ENCODE assay signal across 10 cellular contexts in genomic region chr11:12042215-12042676, GRCh38. TPM values are rescaled to one million over a fixed set of nuclear protein-coding genes. Genes with fewer than 3 reads are reported as not detected.
DNase-seq lines count a peak whose midpoint lies in the region; FAIRE-seq and TF ChIP-seq lines count a peak whose summit lies in the region.
"Had no signal": no experiment of that assay in that cellular context is flagged by ENCODE, and none has a peak within 500 bp of the region (broad histone marks: within the 10 kb centered on the region; RNA-seq: fewer than 3 reads in every experiment).

No MANE protein-coding gene starts in this region.

- peak; percentile 98 for DNase-seq in M059J (ENCODE audit: low read depth)
- peak; percentile 98 for DNase-seq in astrocyte (ENCODE audit: low read depth)
- peak; percentile 64 for DNase-seq in left kidney (ENCODE audit: low read depth, low spot score)
- DNase-seq in NCI-H1436 treated with DMSO at 0.1 percent for 48 hours (lab: John Stamatoyannopoulos, UW), result no peak
- no peak for DNase-seq in medulla oblongata (ENCODE audit: extremely low spot score)
- no peak for DNase-seq in activated gamma-delta T cell (lab: John Stamatoyannopoulos, UW)
- no peak for DNase-seq in amygdala (lab: John Stamatoyannopoulos, UW)
- DNase-seq: adrenal gland, DMS79 treated with DMSO at 0.1 percent for 48 hours had no signal

- peak overlapping the region; percentile 5 to 94 (median 89); a peak in 21 of 22 replicates for H3K27ac ChIP-seq in BLaER1 treated with 17β-estradiol and CSF1 and Interleukin-3, amounts not matched to agents 10 nM and 100 nM
- peak overlapping the region; percentile 93 for H3K27ac ChIP-seq in astrocyte (ENCODE audit: low read depth, low read length)
- H3K27ac ChIP-seq: adrenal gland had no signal

- no peak overlapping the region for H3K4me3 Mint-ChIP-seq in astrocyte (ENCODE audit: unreplicated experiment)

- no peak overlapping the region for H2AFZ ChIP-seq in astrocyte (ENCODE audit: low read depth, low read length)

- no peaks in the 10 kb centered on the region; a peak in 1 of 22 replicates for H4K20me1 ChIP-seq in BLaER1 treated with 17β-estradiol and CSF1 and Interleukin-3, amounts not matched to agents 10 nM and 100 nM
- no peaks in the 10 kb centered on the region for H4K20me1 ChIP-seq in astrocyte (ENCODE audit: insufficient read depth, low read length)

- H3K4me3 ChIP-seq in BLaER1 treated with 17β-estradiol and CSF1 and Interleukin-3, amounts not matched to agents 10 nM and 100 nM, result peak overlapping the region in 9 of 10 experiments; percentile 4 to 50 (median 28); a peak in 9 of 20 replicates
- H3K4me3 ChIP-seq in astrocyte (ENCODE audit: insufficient read depth, low read depth, low read length), result no peak overlapping the region
- H3K4me3 ChIP-seq: adrenal gland had no signal

- no peak for TF ChIP-seq CTCF in astrocyte (IDR thresholded peaks at IDR 0.05; ENCODE audit: insufficient read depth, low read depth, low read length)

- peaks cover 0 to 16% (median 13%) of the 10 kb centered on the region in 11 experiments; a peak in 12 of 22 replicates for H3K36me3 ChIP-seq in BLaER1 treated with 17β-estradiol and CSF1 and Interleukin-3, amounts not matched to agents 10 nM and 100 nM
- H3K36me3 ChIP-seq in astrocyte (ENCODE audit: insufficient read depth, low read length), result no peaks in the 10 kb centered on the region
- H3K36me3 ChIP-seq: adrenal gland had no signal

- peak overlapping the region; percentile 69 to 91 (median 78) for H3K4me2 ChIP-seq in BLaER1 treated with 17β-estradiol and CSF1 and Interleukin-3, amounts not matched to agents 10 nM and 100 nM
- H3K4me2 ChIP-seq in astrocyte (ENCODE audit: low read length), result peak overlapping the region; percentile 51

- peaks cover 26% of the 10 kb centered on the region for H3K4me1 Mint-ChIP-seq in astrocyte (ENCODE audit: low read depth, unreplicated experiment)

- H3K9me3 ChIP-seq in BLaER1 treated with 17β-estradiol and CSF1 and Interleukin-3, amounts not matched to agents 10 nM and 100 nM (replicated peaks in 1 of 11), result peaks cover 35 to 49% (median 47%) of the 10 kb centered on the region in 11 experiments
- H3K9me3 ChIP-seq in astrocyte (ENCODE audit: insufficient read depth, low read depth, low read length), result no peaks in the 10 kb centered on the region
- H3K9me3 ChIP-seq: adrenal gland had no signal

- peaks cover 26 to 52% (median 41%) of the 10 kb centered on the region in 10 experiments for H3K4me1 ChIP-seq in BLaER1 treated with 17β-estradiol and CSF1 and Interleukin-3, amounts not matched to agents 10 nM and 100 nM
- H3K4me1 ChIP-seq in astrocyte (ENCODE audit: insufficient read depth, low read length), result peaks cover 43% of the 10 kb centered on the region

- H3K79me2 ChIP-seq in astrocyte (ENCODE audit: insufficient read depth, low read length), result no peaks in the 10 kb centered on the region

- peak; percentile 99 for FAIRE-seq in astrocyte (lab: Jason Lieb, UNC)

- peak overlapping the region in 9 of 11 experiments; percentile 15 to 76 (median 68); a peak in 17 of 22 replicates for H3K9ac ChIP-seq in BLaER1 treated with 17β-estradiol and CSF1 and Interleukin-3, amounts not matched to agents 10 nM and 100 nM
- H3K9ac ChIP-seq in astrocyte (ENCODE audit: low read length), result peak overlapping the region; percentile 65

- H3K27me3 Mint-ChIP-seq in astrocyte (ENCODE audit: low read depth, unreplicated experiment), result no peaks in the 10 kb centered on the region

- no peaks in the 10 kb centered on the region for H3K36me3 Mint-ChIP-seq in astrocyte (ENCODE audit: low read depth, unreplicated experiment)

- peak overlapping the region; percentile 98 for H3K27ac Mint-ChIP-seq in astrocyte (ENCODE audit: unreplicated experiment)

- H3K27me3 ChIP-seq in BLaER1 treated with 17β-estradiol and CSF1 and Interleukin-3, amounts not matched to agents 10 nM and 100 nM, result no peaks in the 10 kb centered on the region
- H3K27me3 ChIP-seq in astrocyte (ENCODE audit: insufficient read depth, low read length), result no peaks in the 10 kb centered on the region
- H3K27me3 ChIP-seq: adrenal gland had no signal

- no peaks in the 10 kb centered on the region for H3K9me3 Mint-ChIP-seq in astrocyte (ENCODE audit: unreplicated experiment)

RNA-seq across cellular contexts. Expression of gene DKK3, which starts 33.8 kb away (rescaled TPM):
- 967 and 1,045 TPM in 2 replicates for total RNA-seq in M059J (2014; rRNA removed; shearing (Covaris generic))
- total RNA-seq in astrocyte, result 307 and 328 TPM in 2 replicates

Comparison
In these comparisons a context has a peak if more than half of its experiments do, and no peak if none do; other contexts are left out.
1. DNase-seq: peak in M059J (single experiment), astrocyte (single experiment) and left kidney (single experiment); none in NCI-H1436 treated with DMSO at 0.1 percent for 48 hours (single experiment), medulla oblongata (single experiment), activated gamma-delta T cell (single experiment) and amygdala (0 of 56).